ENCODE assay signal across 15 cellular contexts in the genomic region with DNA sequence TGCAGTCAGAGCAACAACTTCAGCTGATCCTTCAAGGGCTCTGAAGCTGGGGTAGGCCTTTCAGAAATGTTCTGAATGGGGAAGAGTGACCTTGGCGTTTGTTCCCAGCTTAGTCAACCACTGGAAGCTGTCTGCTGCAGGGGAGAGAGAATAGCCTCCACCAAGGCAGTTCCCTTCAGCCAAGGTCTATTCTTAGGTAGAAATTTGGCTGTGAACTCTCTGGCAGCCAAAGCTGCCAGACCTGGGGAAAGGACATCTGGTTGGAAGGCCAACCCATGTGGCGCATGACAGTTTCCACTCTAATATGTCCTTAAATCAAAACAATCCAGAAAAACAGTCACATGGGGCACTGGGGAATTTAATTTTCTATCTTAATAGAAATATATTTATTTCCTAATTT.
DNase-seq lines count a peak whose midpoint lies in the region; ATAC-seq and TF ChIP-seq lines count a peak whose summit lies in the region.
"Had no signal": no experiment of that assay in that cellular context is flagged by ENCODE, and none has a peak within 500 bp of the region (broad histone marks: within the 10 kb centered on the region; RNA-seq: fewer than 3 reads in every experiment).

No MANE protein-coding gene starts in this region.

- POLR2A ChIA-PET in GM10248 (lab: Yijun Ruan, JAX) = interaction anchor here (0.7 kb wide), 1 partner anchor 1041 kb away, joined by 4 read pairs; no protein-coding TSS in a partner anchor

- CTCF ChIA-PET in GM10248 (lab: Yijun Ruan, JAX) = interaction anchor here (1.4 kb wide), 1 partner anchor 8 kb away, joined by 3 read pairs; no protein-coding TSS in a partner anchor

- no peak for TF ChIP-seq CTCF in right atrium auricular region (IDR thresholded peaks at IDR 0.05)
- no peak for TF ChIP-seq CTCF in heart right ventricle (IDR thresholded peaks at IDR 0.05)
- TF ChIP-seq CTCF in gastrocnemius medialis (IDR thresholded peaks at IDR 0.05 in 4 of 5, conservative IDR thresholded peaks at IDR 0.05 in 1 of 5) = no peak
- TF ChIP-seq CTCF in GM10248 (IDR thresholded peaks at IDR 0.05; ENCODE audit: control extremely low read depth, extremely low read depth, low read depth, missing control alignments) = no peak
- no peak for TF ChIP-seq CTCF in upper lobe of right lung (IDR thresholded peaks at IDR 0.05)

- H3K36me3 ChIP-seq in right atrium auricular region (no peaks in the 10 kb centered on the region), heart right ventricle (no peaks in the 10 kb centered on the region), gastrocnemius medialis (no peaks in the 10 kb centered on the region), upper lobe of right lung (no peaks in the 10 kb centered on the region)
- H3K36me3 ChIP-seq: BLaER1 treated with 17β-estradiol and CSF1 and Interleukin-3, amounts not matched to agents 10 nM and 100 nM had no signal

- DNase-seq in Right ventricle myocardium superior = peak; percentile 52
- no peak for DNase-seq in right atrium auricular region (ENCODE audit: low spot score)
- DNase-seq in heart right ventricle = peak in 1 of 2 donors; percentile 52
- DNase-seq in right cardiac atrium = no peak
- DNase-seq in gastrocnemius medialis = peak; percentile 36 to 71
- DNase-seq in NCI-H2029 (lab: John Stamatoyannopoulos, UW) = no peak
- no peak for DNase-seq in GM10248 (ENCODE audit: extremely low spot score)
- DNase-seq in upper lobe of right lung = no peak
- DNase-seq: 8988T; Calu3; CD8-positive, alpha-beta T cell; DMS79 treated with DMSO at 0.1 percent for 48 hours; H9 had no signal

- H3K4me3 ChIP-seq in right atrium auricular region (no peak overlapping the region), heart right ventricle (no peak overlapping the region), right cardiac atrium (ENCODE audit: low read length) (no peak overlapping the region), gastrocnemius medialis (no peak overlapping the region), upper lobe of right lung (no peak overlapping the region)
- H3K4me3 ChIP-seq: BLaER1 treated with 17β-estradiol and CSF1 and Interleukin-3, amounts not matched to agents 10 nM and 100 nM had no signal

- no peaks in the 10 kb centered on the region for H3K9me3 ChIP-seq in right atrium auricular region
- no peaks in the 10 kb centered on the region for H3K9me3 ChIP-seq in heart right ventricle
- no peaks in the 10 kb centered on the region for H3K9me3 ChIP-seq in right cardiac atrium (ENCODE audit: control insufficient read depth, low read length)
- no peaks in the 10 kb centered on the region for H3K9me3 ChIP-seq in gastrocnemius medialis
- no peaks in the 10 kb centered on the region for H3K9me3 ChIP-seq in upper lobe of right lung

- intact Hi-C loops in Right ventricle myocardium superior (cut with DNase I) = no loop called here
- intact Hi-C loops in heart right ventricle (cut with DNase I) = no loop called here
- intact Hi-C loops in right cardiac atrium (cut with DNase I) = no loop called here
- intact Hi-C loops in gastrocnemius medialis (cut with DNase I; ENCODE audit: low total_unique reads) = no loop called here
- intact Hi-C loops in upper lobe of right lung (cut with DNase I) = no loop called here

- 58 to 68% methylated on average over 2 of the region's 2 CpGs for WGBS in heart right ventricle, 2 donors
- WGBS in right cardiac atrium = 81% methylated on average over 2 of the region's 2 CpGs

- in situ Hi-C loops in gastrocnemius medialis (cut with MboI; ENCODE audit: low sequenced_read_pairs in 4 of 4) = no loop called here

- no peaks in the 10 kb centered on the region for H3K27me3 ChIP-seq in right atrium auricular region
- no peaks in the 10 kb centered on the region for H3K27me3 ChIP-seq in heart right ventricle
- H3K27me3 ChIP-seq in right cardiac atrium (ENCODE audit: control insufficient read depth, insufficient read depth) = no peaks in the 10 kb centered on the region
- H3K27me3 ChIP-seq in gastrocnemius medialis = no peaks in the 10 kb centered on the region
- no peaks in the 10 kb centered on the region for H3K27me3 ChIP-seq in upper lobe of right lung
- H3K27me3 ChIP-seq: BLaER1 treated with 17β-estradiol and CSF1 and Interleukin-3, amounts not matched to agents 10 nM and 100 nM had no signal

- ATAC-seq in Right ventricle myocardium superior (ENCODE audit: poor library complexity) = peak; percentile 98
- peak; percentile 81 to 100 (median 97) for ATAC-seq in heart right ventricle
- peak; percentile 57 to 77 for ATAC-seq in right cardiac atrium
- peak; percentile 95 to 99 for ATAC-seq in gastrocnemius medialis
- ATAC-seq in upper lobe of right lung = no peak
- ATAC-seq: CD8-positive, alpha-beta T cell; HepG2 had no signal

- H3K4me1 ChIP-seq in right atrium auricular region (no peaks in the 10 kb centered on the region), heart right ventricle (peaks cover 0 to 4% (median 0%) of the 10 kb centered on the region in 9 donors), right cardiac atrium (ENCODE audit: control insufficient read depth, insufficient read depth, low read length) (no peaks in the 10 kb centered on the region), gastrocnemius medialis (no peaks in the 10 kb centered on the region), upper lobe of right lung (no peaks in the 10 kb centered on the region)
- H3K4me1 ChIP-seq: BLaER1 treated with 17β-estradiol and CSF1 and Interleukin-3, amounts not matched to agents 10 nM and 100 nM had no signal

- TF ChIP-seq POLR2A in gastrocnemius medialis (IDR thresholded peaks at IDR 0.05) = no peak

- H3K27ac ChIP-seq in right atrium auricular region (peak overlapping the region in 1 of 2 donors; percentile 29), heart right ventricle (peak overlapping the region in 5 of 10 donors; percentile 26 to 69 (median 59)), right cardiac atrium (ENCODE audit: low read length) (no peak overlapping the region), gastrocnemius medialis (peak overlapping the region in 2 of 4 donors; percentile 39 to 51), upper lobe of right lung (no peak overlapping the region)
- H3K27ac ChIP-seq: BLaER1 treated with 17β-estradiol and CSF1 and Interleukin-3, amounts not matched to agents 10 nM and 100 nM had no signal

Comparison
In these comparisons a context has a peak if more than half of its experiments do, and no peak if none do; other contexts are left out.
1. DNase-seq: peak in Right ventricle myocardium superior (single experiment) and gastrocnemius medialis (2 of 2); none in right atrium auricular region (single experiment), right cardiac atrium (0 of 3), NCI-H2029 (single experiment), GM10248 (single experiment) and upper lobe of right lung (single experiment).